In genomic region chr1:201025571-201026002, GRCh38 we compare ENCODE assay signal across 8 cellular contexts. TPM values are rescaled to one million over a fixed set of nuclear protein-coding genes. Genes with fewer than 3 reads are reported as not detected.
DNase-seq lines count a peak whose midpoint lies in the region; ATAC-seq and TF ChIP-seq lines count a peak whose summit lies in the region.

No MANE protein-coding gene starts in this region.

- H3K9me3 ChIP-seq in Panc1 (ENCODE audit: control insufficient read depth, insufficient read depth, low read depth, low read length), result no peaks in the 10 kb centered on the region
- no peaks in the 10 kb centered on the region for H3K9me3 ChIP-seq in prostate gland

- H3K27ac Mint-ChIP-seq in CD14-positive monocyte, result peak overlapping the region in 3 of 7 donors; percentile 21 to 74 (median 44)

- intact Hi-C loops in CD14-positive monocyte (cut with micrococcal nuclease) (no loop called here), Panc1 (cut with micrococcal nuclease; ENCODE audit: unreplicated experiment) (no loop called here), prostate gland (cut with DNase I) (no loop called here)

- BruUV-seq in Panc1 (replicated peaks; lab: Mats Ljungman, UMichigan), result no TSS peak

- TF ChIP-seq CTCF in CD14-positive monocyte (IDR thresholded peaks at IDR 0.05) (peak; percentile 38), Panc1 (IDR thresholded peaks at IDR 0.05) (peak; percentile 53), prostate gland (IDR thresholded peaks at IDR 0.05) (no peak)

- H3K4me1 ChIP-seq in Panc1 (ENCODE audit: control insufficient read depth, insufficient read depth, low read length), result no peaks in the 10 kb centered on the region
- peaks cover 5% of the 10 kb centered on the region for H3K4me1 ChIP-seq in prostate gland (replicated peaks)

- 86% methylated on average over 7 of the region's 7 CpGs for WGBS in prostate gland

- no peak for DNase-seq in CD14-positive monocyte (ENCODE audit: low spot score)
- DNase-seq in Panc1 (ENCODE audit: low read depth, low spot score), result no peak
- DNase-seq in germinal center (ENCODE audit: low spot score), result peak; percentile 45
- no peak for DNase-seq in prostate gland (ENCODE audit: low spot score)
- DNase-seq in NCI-H1048 (lab: John Stamatoyannopoulos, UW), result no peak

- peaks cover 0 to 2% (median 0%) of the 10 kb centered on the region in 7 donors for H3K9me3 Mint-ChIP-seq in CD14-positive monocyte

- in situ Hi-C loops in Panc1 (cut with HindIII; ENCODE audit: low pct_unique_long_range_greater_than_20kb, low sequenced_read_pairs), result no loop called here

- H3K27me3 Mint-ChIP-seq in CD14-positive monocyte (ENCODE audit: low read depth in 3 of 3), result peaks cover under 1 to 3% (median 1%) of the 10 kb centered on the region in 3 donors

- peak; percentile 35 for ATAC-seq in GM21529 (IDR thresholded peaks at IDR 0.05; ENCODE audit: unreplicated experiment)
- ATAC-seq in Panc1, result no peak
- ATAC-seq in HG02884 (IDR thresholded peaks at IDR 0.05; ENCODE audit: unreplicated experiment), result no peak
- no peak for ATAC-seq in HG02759 (IDR thresholded peaks at IDR 0.05; ENCODE audit: unreplicated experiment)

- TF ChIP-seq POLR2A in prostate gland (IDR thresholded peaks at IDR 0.05), result no peak

- H3K27ac ChIP-seq in Panc1 (ENCODE audit: low read length) (no peak overlapping the region), prostate gland (no peak overlapping the region)

- no peak overlapping the region for H3K4me3 ChIP-seq in Panc1 (ENCODE audit: low read depth in 2 of 2, low read length in 2 of 2)
- H3K4me3 ChIP-seq in prostate gland, result no peak overlapping the region

- POLR2A ChIA-PET in Panc1 (lab: Charles Lee), result interaction anchor here (0.6 kb wide), 1 partner anchor 146 kb away, joined by 3 read pairs; no protein-coding TSS in a partner anchor

- no peaks in the 10 kb centered on the region for H3K36me3 Mint-ChIP-seq in CD14-positive monocyte

- H3K27me3 ChIP-seq in Panc1 (ENCODE audit: control insufficient read depth, insufficient read depth, low read length), result peaks cover 7% of the 10 kb centered on the region; the same call in 1 of the 2 replicates
- no peaks in the 10 kb centered on the region for H3K27me3 ChIP-seq in prostate gland (replicated peaks; ENCODE audit: insufficient read depth)

- peaks cover 77% of the 10 kb centered on the region for H3K4me1 Mint-ChIP-seq in CD14-positive monocyte

- CTCF ChIA-PET in Panc1 (lab: Charles Lee), result interaction anchor here (0.6 kb wide), 1 partner anchor 504 kb away, joined by 3 read pairs; no protein-coding TSS in a partner anchor

- H3K36me3 ChIP-seq in Panc1 (ENCODE audit: control insufficient read depth, insufficient read depth, low read length) (no peaks in the 10 kb centered on the region), prostate gland (no peaks in the 10 kb centered on the region)

- peak overlapping the region; percentile 31 to 73 for H3K4me3 Mint-ChIP-seq in CD14-positive monocyte

RNA-seq across cellular contexts. Expression of gene KIF21B, which starts 2.1 kb away (rescaled TPM):
- under 1 TPM; 0.18 to 0.30 TPM for polyA plus RNA-seq in CD14-positive monocyte
- total RNA-seq in Panc1 (2021; ENCODE audit: unreplicated experiment) (0.46 TPM), prostate gland (10 to 100 TPM in 1 of 2 donors, under 1 TPM in 1; 0.46 to 10.5 TPM)
- polyA plus RNA-seq in Panc1 (2012; ENCODE audit: insufficient read length), result 0.33 TPM

Comparison
In these comparisons a context has a peak if more than half of its experiments do, and no peak if none do; other contexts are left out.
1. CTCF ChIP-seq: peak in CD14-positive monocyte (single experiment) and Panc1 (single experiment); none in prostate gland (0 of 4).